ENCODE assay signal across 22 cellular contexts in the genomic region with DNA sequence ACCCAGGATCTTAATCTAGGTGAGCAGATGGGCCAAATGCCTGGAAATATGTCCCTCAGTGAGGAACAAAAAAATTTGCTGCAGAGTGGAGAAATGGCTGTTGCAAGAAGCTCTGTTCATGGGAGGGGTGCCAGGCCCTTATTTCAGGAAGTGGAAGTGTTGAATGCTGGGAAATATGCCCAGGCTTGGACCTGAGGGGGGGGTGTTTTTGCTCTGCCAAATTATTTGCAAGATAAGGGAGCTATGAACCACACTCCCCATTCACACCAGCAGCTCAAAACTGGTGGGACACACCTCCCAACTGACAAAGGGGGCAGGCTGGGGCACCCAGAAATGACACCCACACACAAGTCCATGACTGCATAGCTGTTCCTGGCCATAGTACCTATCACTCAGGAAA. TPM values are rescaled to one million over a fixed set of nuclear protein-coding genes. Genes with fewer than 3 reads are reported as not detected.
"Had no signal": no experiment of that assay in that cellular context is flagged by ENCODE, and none has a peak within 500 bp of the region (broad histone marks: within the 10 kb centered on the region; RNA-seq: fewer than 3 reads in every experiment).

No MANE protein-coding gene starts in this region.

- H3K9me3 ChIP-seq: ascending aorta, tibial artery had no signal

- H3K36me3 ChIP-seq: ascending aorta, tibial artery had no signal

- H3K4me3 ChIP-seq: ascending aorta, tibial artery had no signal

- H3K4me1 ChIP-seq: ascending aorta, tibial artery had no signal

- FAIRE-seq: urothelium cell line had no signal

- H3K27ac ChIP-seq: ascending aorta, tibial artery had no signal

- ATAC-seq: activated CD8-positive, alpha-beta T cell treated with anti-CD3 and anti-CD28 coated beads for 36 hours; left colon had no signal

- DNase-seq: activated CD4-positive, alpha-beta T cell treated with anti-CD3 and anti-CD28 coated beads, Interleukin-2, amount 10 ng/mL, durations not matched to agents 24 days and 14 days; activated CD4-positive, CD25-positive, alpha-beta regulatory T cell; activated CD8-positive, alpha-beta memory T cell treated with anti-CD3 and anti-CD28 coated beads, Interleukin-2, amount 50 U/mL, for 4 hours; activated CD8-positive, alpha-beta T cell treated with anti-CD3 and anti-CD28 coated beads for 36 hours; activated effector memory CD4-positive, alpha-beta T cell treated with Interleukin-2 at 50 U/mL for 16 hours; activated naive CD4-positive, alpha-beta T cell treated with anti-CD3 and anti-CD28 coated beads, Interleukin-2, amount 10 ng/mL, durations not matched to agents 7 days and 5 days; activated T-cell treated with anti-CD3 and anti-CD28 coated beads, Interleukin-2, amount 50 U/mL, for 48 hours; effector CD8-positive, alpha-beta T cell; left colon; midbrain; stimulated activated CD8-positive, alpha-beta memory T cell treated with anti-CD3 and anti-CD28 coated beads, Interleukin-4, amount 100 ng/mL, for 48 hours; stimulated activated naive CD4-positive, alpha-beta T cell; T-helper 1 cell; T-helper 9 cell had no signal

- H3K27me3 ChIP-seq: ascending aorta, tibial artery had no signal

RNA-seq across cellular contexts. Expression of gene CST4, which starts 8.7 kb away (rescaled TPM):
- total RNA-seq: activated CD4-positive, alpha-beta T cell treated with anti-CD3 and anti-CD28 coated beads, Interleukin-2, amount 10 ng/mL, durations not matched to agents 24 days and 14 days; activated CD8-positive, alpha-beta T cell treated with anti-CD3 and anti-CD28 coated beads for 36 hours; ascending aorta; cerebellum; esophagus mucosa; fibroblast of villous mesenchyme; left colon; mammary epithelial cell; subcutaneous adipose tissue had no signal
